Comparison of ENCODE assay signal across 8 cellular contexts in genomic region chr15:89115547-89115946, GRCh38. TPM values are rescaled to one million over a fixed set of nuclear protein-coding genes. Genes with fewer than 3 reads are reported as not detected.
A peak's percentile ranks its signal among the peaks of the same experiment; 100 is the strongest.
DNase-seq lines count a peak whose midpoint lies in the region; ATAC-seq and TF ChIP-seq lines count a peak whose summit lies in the region.

No MANE protein-coding gene starts in this region.

- WGBS in heart right ventricle, 2 donors: 75 to 81% methylated on average over 5 of the region's 5 CpGs
- 56 to 62% methylated on average over 5 of the region's 5 CpGs for WGBS in aorta, 2 donors

- peaks cover 0 to 69% (median 22%) of the 10 kb centered on the region in 9 donors for H3K36me3 ChIP-seq in heart right ventricle
- H3K36me3 ChIP-seq in ascending aorta: peaks cover 19 to 30% of the 10 kb centered on the region in 2 donors
- H3K36me3 ChIP-seq in aorta (ENCODE audit: control insufficient read depth in 1 of 2, insufficient read depth in 2 of 2, low read length in 1 of 2): peaks cover 0 to 4% of the 10 kb centered on the region in 2 donors

- H3K27ac ChIP-seq in heart right ventricle (peak overlapping the region; percentile 28 to 98 (median 76)), ascending aorta (peak overlapping the region; percentile 93 to 96), aorta (ENCODE audit: low read depth in 1 of 2, low read length in 2 of 2) (peak overlapping the region; percentile 31 to 58)

- ATAC-seq in heart right ventricle (peak in 1 of 8 donors; percentile 28), left cardiac atrium (no peak), left lobe of liver (peak; percentile 47), aorta (ENCODE audit: low FRiP score) (no peak), sciatic nerve (no peak), GM21825 (IDR thresholded peaks at IDR 0.05; ENCODE audit: unreplicated experiment) (no peak)

- H3K27me3 ChIP-seq in heart right ventricle (no peaks in the 10 kb centered on the region), ascending aorta (no peaks in the 10 kb centered on the region), aorta (ENCODE audit: control insufficient read depth in 1 of 2, insufficient read depth in 2 of 2, low read length in 1 of 2) (no peaks in the 10 kb centered on the region)

- DNase-seq in heart right ventricle (no peak), left cardiac atrium (no peak), ascending aorta (ENCODE audit: low spot score in 2 of 2) (no peak), left lobe of liver (ENCODE audit: low spot score) (peak; percentile 47), aorta (no peak), sciatic nerve (ENCODE audit: low spot score) (no peak), GM03348 (ENCODE audit: low spot score) (no peak)

- intact Hi-C loops in heart right ventricle (cut with DNase I) (no loop called here), left cardiac atrium (cut with DNase I) (no loop called here), ascending aorta (cut with DNase I) (no loop called here), aorta (cut with DNase I) (no loop called here), sciatic nerve (cut with DNase I) (no loop called here)

- no peaks in the 10 kb centered on the region for H3K9me3 ChIP-seq in heart right ventricle
- no peaks in the 10 kb centered on the region for H3K9me3 ChIP-seq in ascending aorta
- no peaks in the 10 kb centered on the region for H3K9me3 ChIP-seq in aorta (ENCODE audit: control insufficient read depth, low read length)

- no peak overlapping the region for H3K4me3 ChIP-seq in heart right ventricle
- H3K4me3 ChIP-seq in ascending aorta: no peak overlapping the region
- H3K4me3 ChIP-seq in aorta (ENCODE audit: low read length in 2 of 2): no peak overlapping the region

- TF ChIP-seq CTCF in heart right ventricle (IDR thresholded peaks at IDR 0.05) (no peak), ascending aorta (IDR thresholded peaks at IDR 0.05) (no peak)

- H3K4me1 ChIP-seq in heart right ventricle (peaks cover 12 to 98% (median 85%) of the 10 kb centered on the region in 9 donors), ascending aorta (peaks cover 19 to 89% of the 10 kb centered on the region in 2 donors), aorta (ENCODE audit: control insufficient read depth in 1 of 2, insufficient read depth in 2 of 2, low read length in 2 of 2) (peaks cover 13 to 14% of the 10 kb centered on the region in 2 donors)

RNA-seq across cellular contexts. Expression of gene ABHD2, which starts 27.3 kb away (rescaled TPM):
- 100 to 1,000 TPM in 8 of 10 donors, 10 to 100 TPM in 2; 74.9 to 201 (median 123) TPM for total RNA-seq in heart right ventricle
- 10 to 100 TPM in 1 of 2 donors, 1 to 10 TPM in 1; 9.1 to 41.6 TPM for polyA plus RNA-seq in heart right ventricle
- total RNA-seq in left cardiac atrium: 100 to 1,000 TPM in 1 of 2 donors, 10 to 100 TPM in 1; 91.6 to 208 TPM
- 228 TPM for total RNA-seq in ascending aorta
- 385 TPM for total RNA-seq in left lobe of liver
- 100 to 1,000 TPM; 135 to 221 TPM for total RNA-seq in aorta
- 10 to 100 TPM in 1 of 2 donors, 1 to 10 TPM in 1; 9.1 to 29.9 TPM for polyA plus RNA-seq in aorta
- 70.5 TPM for total RNA-seq in sciatic nerve

Comparison
In these comparisons a context has a peak if more than half of its experiments do, and no peak if none do; other contexts are left out.
1. H3K27ac ChIP-seq: peak in every context shown above with its lines; median percentile 94 in ascending aorta; 76 in heart right ventricle; 44 in aorta.